ENCODE assay signal across 8 cellular contexts in genomic region chr9:126985870-126986498, GRCh38.
DNase-seq lines count a peak whose midpoint lies in the region; ATAC-seq, FAIRE-seq and TF ChIP-seq lines count a peak whose summit lies in the region.

No MANE protein-coding gene starts in this region.

- H3K4me3 ChIP-seq in GM12865 (ENCODE audit: low read depth, low read length) (no peak overlapping the region), esophagus squamous epithelium (no peak overlapping the region), small intestine (ENCODE audit: low read depth in 1 of 2, low read length in 2 of 2) (no peak overlapping the region)

- H3K36me3 Mint-ChIP-seq in nephron progenitor cell (ENCODE audit: low read depth), result no peaks in the 10 kb centered on the region

- peak; percentile 65 for ATAC-seq in HG03108 (IDR thresholded peaks at IDR 0.05; ENCODE audit: unreplicated experiment)

- peaks cover 16% of the 10 kb centered on the region for H3K4me1 Mint-ChIP-seq in nephron progenitor cell

- no peaks in the 10 kb centered on the region for H3K27me3 ChIP-seq in esophagus squamous epithelium
- no peaks in the 10 kb centered on the region for H3K27me3 ChIP-seq in small intestine (ENCODE audit: control insufficient read depth in 2 of 2, insufficient read depth in 2 of 2, low read length in 2 of 2)

- peaks cover 5% of the 10 kb centered on the region for H3K27me3 Mint-ChIP-seq in nephron progenitor cell (ENCODE audit: low read depth, poor library complexity)

- no peaks in the 10 kb centered on the region for H3K9me3 ChIP-seq in esophagus squamous epithelium
- H3K9me3 ChIP-seq in small intestine (ENCODE audit: control insufficient read depth, low read depth), result no peaks in the 10 kb centered on the region

- DNase-seq in GM12865 (ENCODE audit: low read depth), result peak; percentile 92
- DNase-seq in NOMO-1 (lab: John Stamatoyannopoulos, UW; ENCODE audit: unreplicated experiment in 2 of 2), result peak; percentile 94 to 98
- peak; percentile 80 for DNase-seq in activated CD8-positive, alpha-beta memory T cell treated with anti-CD3 and anti-CD28 coated beads, Interleukin-2, amount 50 U/mL, for 4 hours
- no peak for DNase-seq in esophagus squamous epithelium (lab: John Stamatoyannopoulos, UW)
- peak; percentile 93 for DNase-seq in small intestine
- no peak for DNase-seq in middle frontal gyrus (ENCODE audit: extremely low spot score, low spot score)
- DNase-seq in nephron progenitor cell, result no peak

- H3K4me1 ChIP-seq in esophagus squamous epithelium (peaks cover 27 to 61% (median 28%) of the 10 kb centered on the region in 3 donors), small intestine (ENCODE audit: control insufficient read depth in 2 of 2, insufficient read depth in 1 of 2, low read depth in 1 of 2, low read length in 1 of 2) (peaks cover 10 to 14% of the 10 kb centered on the region in 2 donors)

- intact Hi-C loops in esophagus squamous epithelium (cut with DNase I), result no loop called here

- H3K9me3 Mint-ChIP-seq in nephron progenitor cell, result no peaks in the 10 kb centered on the region

- H3K27ac Mint-ChIP-seq in nephron progenitor cell, result no peak overlapping the region

- H3K36me3 ChIP-seq in esophagus squamous epithelium (no peaks in the 10 kb centered on the region), small intestine (ENCODE audit: control insufficient read depth in 2 of 2, insufficient read depth in 2 of 2, low read length in 2 of 2) (peaks cover 0 to 6% of the 10 kb centered on the region in 2 donors)

- peak overlapping the region; percentile 80 to 87 (median 83) for H3K27ac ChIP-seq in esophagus squamous epithelium
- peak overlapping the region; percentile 86 to 89 for H3K27ac ChIP-seq in small intestine (ENCODE audit: low read depth in 1 of 2, low read length in 1 of 2)

- no peak for TF ChIP-seq POLR2A in esophagus squamous epithelium (IDR thresholded peaks at IDR 0.05)

- WGBS in esophagus squamous epithelium, 2 donors, result 12 to 15% methylated on average over 7 of the region's 7 CpGs
- 16 to 32% (median 17%) methylated on average over 7 of the region's 7 CpGs for WGBS in small intestine, 3 donors

- no peak for FAIRE-seq in small intestine (lab: Jason Lieb, UNC)

- TF ChIP-seq CTCF in GM12865 (IDR thresholded peaks at IDR 0.05; ENCODE audit: insufficient read depth, low read depth, low read length, missing control alignments) (no peak), esophagus squamous epithelium (IDR thresholded peaks at IDR 0.05) (no peak), nephron progenitor cell (IDR thresholded peaks at IDR 0.05) (no peak)

- no peak overlapping the region for H3K4me3 Mint-ChIP-seq in nephron progenitor cell

Comparison
In these comparisons a context has a peak if more than half of its experiments do, and no peak if none do; other contexts are left out.
1. DNase-seq: peak in GM12865 (single experiment), NOMO-1 (2 of 2), activated CD8-positive, alpha-beta memory T cell treated with anti-CD3 and anti-CD28 coated beads, Interleukin-2, amount 50 U/mL, for 4 hours (single experiment) and small intestine (single experiment); none in esophagus squamous epithelium (single experiment), middle frontal gyrus (single experiment) and nephron progenitor cell (single experiment).